Comparison of ENCODE assay signal across 1 cellular context in the genomic region with DNA sequence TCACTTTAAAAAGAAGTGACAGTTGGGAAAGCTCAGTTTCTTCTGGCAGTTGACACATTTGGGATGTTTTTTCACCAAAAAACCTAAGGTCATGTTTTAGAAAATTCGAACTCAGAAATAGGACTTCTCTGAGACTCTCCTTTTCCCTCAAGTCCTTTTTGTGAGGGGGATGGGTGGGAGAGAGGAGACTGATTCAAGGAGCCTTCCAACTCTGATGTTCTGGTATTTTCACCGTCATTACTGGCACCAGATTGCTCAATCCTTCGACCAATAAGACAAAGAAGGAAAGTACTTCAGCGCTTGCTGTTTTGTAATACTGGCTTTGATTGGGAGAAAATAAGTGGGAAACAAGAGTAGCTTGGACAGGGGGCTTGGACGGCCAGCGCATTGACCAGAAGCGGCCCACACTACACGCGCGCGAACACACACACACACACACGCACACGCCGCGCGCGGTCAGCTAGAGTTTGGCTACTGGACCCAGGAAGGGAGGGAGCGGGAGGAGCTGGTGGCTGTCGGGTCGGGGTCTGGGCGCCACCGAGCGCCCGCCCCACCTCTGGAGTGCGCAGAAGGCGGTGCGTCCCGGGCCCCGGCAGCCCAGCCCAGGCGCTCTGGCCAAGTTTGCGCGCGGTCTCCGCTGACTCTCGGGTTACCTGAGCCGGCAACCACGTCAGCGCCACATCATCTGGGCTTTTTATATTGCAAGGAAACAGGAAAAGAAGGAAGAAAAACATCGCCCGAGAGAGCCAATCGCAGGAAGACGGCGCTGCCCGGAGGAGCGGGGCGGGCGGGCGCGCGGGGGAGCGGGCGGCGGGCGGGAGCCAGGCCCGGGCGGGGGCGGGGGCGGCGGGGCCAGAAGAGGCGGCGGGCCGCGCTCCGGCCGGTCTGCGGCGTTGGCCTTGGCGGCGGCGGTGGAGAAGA.
TF ChIP-seq lines count a peak whose summit lies in the region.

KCNK1 (plus strand) TSS at position 855 of the 921 bp plus-strand sequence; CDS start at position 921, 66 bp downstream.

TF ChIP-seq in GM12878, 131 proteins besides CTCF, POLR2A, EP300 and RAD21 (continued from another document):
- TF ChIP-seq ZNF687 (IDR thresholded peaks at IDR 0.05) (peak; percentile 69; the same call in 1 of the 2 replicates), YY1 (IDR thresholded peaks at IDR 0.05; ENCODE audit: low read depth, low read length) (no peak), HDAC6 (IDR thresholded peaks at IDR 0.05; ENCODE audit: unreplicated experiment) (peak; percentile 57), IKZF1 (conservative IDR thresholded peaks at IDR 0.05) (peak; percentile 66; the same call in 1 of the 2 replicates), CREM (IDR thresholded peaks at IDR 0.05; ENCODE audit: low read depth) (peak; percentile 24; the same call in 1 of the 2 replicates), NR2F1 (conservative IDR thresholded peaks at IDR 0.05) (0 out of 2 replicates have a peak, but pooled peaks have one; percentile 6), ZNF24 (IDR thresholded peaks at IDR 0.05) (0 out of 2 replicates have a peak, but pooled peaks have one; percentile 21), PKNOX1 (IDR thresholded peaks at IDR 0.05) (peak; percentile 25; the same call in 1 of the 2 replicates), EGR1 (IDR thresholded peaks at IDR 0.05; ENCODE audit: borderline replicate concordance in 1 of 2, low read depth in 2 of 2, low read length in 2 of 2) (peak in 1 of 2 experiments; percentile 31; a peak in 1 of 3 replicates), MTA2 (IDR thresholded peaks at IDR 0.05; ENCODE audit: low read depth) (peak; percentile 42; the same call in 1 of the 2 replicates), SMARCA5 (IDR thresholded peaks at IDR 0.05) (peak; percentile 45; the same call in 1 of the 2 replicates), ZBTB33 (IDR thresholded peaks at IDR 0.05) (peak; percentile 76; the same call in 1 of the 2 replicates), NBN (IDR thresholded peaks at IDR 0.05) (peak; percentile 72), ZNF274 (IDR thresholded peaks at IDR 0.05; ENCODE audit: insufficient read depth, insufficient read length) (no peak), BHLHE40 (IDR thresholded peaks at IDR 0.05; ENCODE audit: borderline replicate concordance in 1 of 2, low read depth in 2 of 2, low read length in 1 of 2) (peak in 1 of 2 experiments; percentile 15; a peak in 1 of 4 replicates), RBBP5 (conservative IDR thresholded peaks at IDR 0.05) (no peak), TCF3 (IDR thresholded peaks at IDR 0.05; ENCODE audit: borderline replicate concordance, insufficient read depth, low read depth, low read length) (no peak), HDGF (IDR thresholded peaks at IDR 0.05) (peak; percentile 89; the same call in 1 of the 2 replicates), ZNF217 (IDR thresholded peaks at IDR 0.05) (peak; percentile 67; the same call in 1 of the 2 replicates), POU2F2 (IDR thresholded peaks at IDR 0.05; ENCODE audit: borderline replicate concordance, low read depth, low read length) (no peak), IKZF2 (IDR thresholded peaks at IDR 0.05) (peak; percentile 30 to 55; a peak in 3 of 4 replicates), SMAD1 (IDR thresholded peaks at IDR 0.05; ENCODE audit: low read depth, partially characterized antibody) (peak; percentile 74), CEBPB (IDR thresholded peaks at IDR 0.05; ENCODE audit: borderline replicate concordance in 1 of 2, low read depth in 2 of 2, low read length in 2 of 2) (peak in 1 of 2 experiments; percentile 76; a peak in 2 of 4 replicates), RB1 (IDR thresholded peaks at IDR 0.05; ENCODE audit: borderline replicate concordance) (peak; percentile 41; the same call in 1 of the 2 replicates)
- TF ChIP-seq, protein P1, sequence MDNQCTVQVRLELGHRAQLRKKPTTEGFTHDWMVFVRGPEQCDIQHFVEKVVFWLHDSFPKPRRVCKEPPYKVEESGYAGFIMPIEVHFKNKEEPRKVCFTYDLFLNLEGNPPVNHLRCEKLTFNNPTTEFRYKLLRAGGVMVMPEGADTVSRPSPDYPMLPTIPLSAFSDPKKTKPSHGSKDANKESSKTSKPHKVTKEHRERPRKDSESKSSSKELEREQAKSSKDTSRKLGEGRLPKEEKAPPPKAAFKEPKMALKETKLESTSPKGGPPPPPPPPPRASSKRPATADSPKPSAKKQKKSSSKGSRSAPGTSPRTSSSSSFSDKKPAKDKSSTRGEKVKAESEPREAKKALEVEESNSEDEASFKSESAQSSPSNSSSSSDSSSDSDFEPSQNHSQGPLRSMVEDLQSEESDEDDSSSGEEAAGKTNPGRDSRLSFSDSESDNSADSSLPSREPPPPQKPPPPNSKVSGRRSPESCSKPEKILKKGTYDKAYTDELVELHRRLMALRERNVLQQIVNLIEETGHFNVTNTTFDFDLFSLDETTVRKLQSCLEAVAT (IDR thresholded peaks at IDR 0.05), result peak; percentile 93
